In the genomic region with DNA sequence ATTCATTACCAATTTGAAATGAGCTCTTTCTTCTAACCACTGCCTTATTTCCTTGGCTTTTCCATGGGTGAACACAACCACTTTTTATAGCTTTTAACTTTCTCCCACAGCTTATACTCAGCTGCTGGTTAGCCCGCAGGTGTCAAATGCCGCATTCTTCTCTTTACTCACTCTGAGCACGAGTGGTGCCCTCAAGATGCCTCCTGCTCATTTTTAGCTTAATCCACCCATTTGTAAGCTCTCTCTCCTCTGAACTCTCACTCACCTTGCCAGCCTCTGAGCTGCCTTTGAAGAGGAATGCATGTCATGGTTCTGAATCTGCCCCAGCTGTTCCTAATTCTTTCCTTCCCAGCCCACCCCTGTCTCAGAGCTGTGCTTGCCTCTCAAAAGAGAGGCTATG, we compare ENCODE assay signal across 19 cellular contexts.
"Had no signal": no experiment of that assay in that cellular context is flagged by ENCODE, and none has a peak within 500 bp of the region (broad histone marks: within the 10 kb centered on the region; RNA-seq: fewer than 3 reads in every experiment).

No MANE protein-coding gene starts in this region.

- H3K27me3 ChIP-seq: cardiac muscle cell, heart left ventricle, neutrophil, ovary, upper lobe of right lung had no signal

- H3K27me3 Mint-ChIP-seq: activated naive CD4-positive, alpha-beta T cell treated with anti-CD3 and anti-CD28 coated beads, Interleukin-2, amount 50 U/mL, for 24 hours; natural killer cell treated with Interleukin-12 subunit alpha and Interleukin-12 subunit beta and Interleukin-15 and Interleukin-18, amount 100 ng/mL, for 72 hours had no signal

- H3K4me3 Mint-ChIP-seq: activated CD8-positive, alpha-beta T cell treated with anti-CD3 and anti-CD28 coated beads, Interleukin-2, amount 10 ng/mL, durations not matched to agents 7 days and 5 days; activated naive CD4-positive, alpha-beta T cell treated with anti-CD3 and anti-CD28 coated beads, Interleukin-2, amount 50 U/mL, for 24 hours; activated T-helper 1 cell treated with anti-CD3 and anti-CD28 coated beads, Interleukin-12 subunit alpha, Interleukin-12 subunit beta, Interleukin-2, Interleukin-4 antibody, amounts not matched to agents 30 ng/mL and 10 ng/mL and 1 ng/mL, durations not matched to agents 14 hours and 24 hours and 36 hours; natural killer cell treated with Interleukin-12 subunit alpha and Interleukin-12 subunit beta and Interleukin-15 and Interleukin-18, amount 100 ng/mL, for 72 hours had no signal

- H3K4me1 ChIP-seq: heart left ventricle, lower lobe of right lung, prostate gland, upper lobe of right lung had no signal

- H3K27ac Mint-ChIP-seq: activated CD8-positive, alpha-beta T cell treated with anti-CD3 and anti-CD28 coated beads, Interleukin-2, amount 10 ng/mL, durations not matched to agents 7 days and 5 days; activated naive CD4-positive, alpha-beta T cell treated with anti-CD3 and anti-CD28 coated beads, Interleukin-2, amount 50 U/mL, for 24 hours; activated T-helper 1 cell treated with anti-CD3 and anti-CD28 coated beads, Interleukin-12 subunit alpha, Interleukin-12 subunit beta, Interleukin-2, Interleukin-4 antibody, amounts not matched to agents 30 ng/mL and 10 ng/mL and 1 ng/mL, durations not matched to agents 14 hours and 24 hours and 36 hours; natural killer cell treated with Interleukin-12 subunit alpha and Interleukin-12 subunit beta and Interleukin-15 and Interleukin-18, amount 100 ng/mL, for 72 hours had no signal

- H3K9me3 ChIP-seq: heart left ventricle, lower lobe of right lung, neutrophil, ovary, prostate gland, upper lobe of right lung had no signal

- H3K36me3 ChIP-seq: cardiac muscle cell, heart left ventricle, lower lobe of right lung, neutrophil, ovary, prostate gland, upper lobe of right lung had no signal

- H3K36me3 Mint-ChIP-seq: activated naive CD4-positive, alpha-beta T cell treated with anti-CD3 and anti-CD28 coated beads, Interleukin-2, amount 50 U/mL, for 24 hours had no signal

- H3K27ac ChIP-seq: cardiac muscle cell, epithelial cell of prostate, heart left ventricle, lower lobe of right lung, neutrophil, ovary, prostate gland, upper lobe of right lung had no signal

- H3K4me1 Mint-ChIP-seq: activated naive CD4-positive, alpha-beta T cell treated with anti-CD3 and anti-CD28 coated beads, Interleukin-2, amount 50 U/mL, for 24 hours had no signal

- DNase-seq: activated CD4-positive, alpha-beta T cell treated with anti-CD3 and anti-CD28 coated beads for 48 hours; activated CD8-positive, alpha-beta T cell treated with anti-CD3 and anti-CD28 coated beads, Interleukin-2, amount 10 ng/mL, durations not matched to agents 7 days and 5 days; activated gamma-delta T cell treated with Interleukin-2 at 50 U/mL for 16 hours; heart left ventricle; lower lobe of right lung; ovary; right cardiac atrium; stimulated activated CD4-positive, alpha-beta T cell treated with anti-CD3 and anti-CD28 coated beads, Interleukin-12 subunit alpha, Interleukin-12 subunit beta, amount 100 ng/mL, for 4 hours; stimulated activated CD4-positive, alpha-beta T cell treated with anti-CD3 and anti-CD28 coated beads, Interleukin-4, amount 100 ng/mL, for 4 hours; stimulated activated naive CD8-positive, alpha-beta T cell treated with anti-CD3 and anti-CD28 coated beads, Interleukin-15, Interleukin-2, amounts not matched to agents 100 U/mL and 50 U/mL, for 24 hours; T-helper 2 cell; upper lobe of right lung had no signal

- H3K4me3 ChIP-seq: cardiac muscle cell, heart left ventricle, lower lobe of right lung, ovary, prostate gland, upper lobe of right lung had no signal
